Comparison of ENCODE assay signal across 24 cellular contexts in genomic region chr2:166424841-166425240, GRCh38.
"Had no signal": no experiment of that assay in that cellular context is flagged by ENCODE, and none has a peak within 500 bp of the region (broad histone marks: within the 10 kb centered on the region; RNA-seq: fewer than 3 reads in every experiment).

No MANE protein-coding gene starts in this region.

- H3K9me3 ChIP-seq: colonic mucosa, gastroesophageal sphincter, heart left ventricle, left lung had no signal

- H3K4me1 ChIP-seq: colonic mucosa, foreskin keratinocyte, gastroesophageal sphincter, heart left ventricle, left lung had no signal

- DNase-seq: colonic mucosa; cortex of kidney; effector CD8-positive, alpha-beta T cell; effector memory CD8-positive, alpha-beta T cell; endodermal cell; erythroblast; foreskin keratinocyte; heart left ventricle; hypothalamus; left cardiac atrium; left lung; left ventricle myocardium superior; mammary epithelial cell; mesendoderm; midbrain had no signal

- H3K27ac ChIP-seq: colonic mucosa, epithelial cell of prostate, foreskin keratinocyte, gastroesophageal sphincter, heart left ventricle, hepatocyte, left lung had no signal

- H2AFZ ChIP-seq: hepatocyte had no signal

- FAIRE-seq: endometrium, frontal cortex, islet of Langerhans, keratinocyte had no signal

- ATAC-seq: effector memory CD8-positive, alpha-beta T cell; esophagus mucosa; foreskin keratinocyte; gastroesophageal sphincter; left cardiac atrium; left lung; left ventricle myocardium superior had no signal

- H3K27me3 ChIP-seq: colonic mucosa, foreskin keratinocyte, gastroesophageal sphincter, heart left ventricle, hepatocyte, left lung had no signal

- H3K4me3 ChIP-seq: colonic mucosa, gastroesophageal sphincter, heart left ventricle, hepatocyte, left lung, lung had no signal

- H3K36me3 ChIP-seq: colonic mucosa, gastroesophageal sphincter, left lung had no signal

- H3K4me2 ChIP-seq: hepatocyte had no signal

- H3K79me2 ChIP-seq: hepatocyte had no signal
